Comparison of ENCODE assay signal across 8 cellular contexts in genomic region chr11:81497202-81497804, GRCh38.
DNase-seq lines count a peak whose midpoint lies in the region; ATAC-seq and FAIRE-seq lines count a peak whose summit lies in the region.

No MANE protein-coding gene starts in this region.

- H4K20me1 ChIP-seq in Karpas-422 (ENCODE audit: insufficient read depth, low read depth, low read length): no peaks in the 10 kb centered on the region

- peak; percentile 58 for ATAC-seq in GM21423 (IDR thresholded peaks at IDR 0.05; ENCODE audit: unreplicated experiment)
- no peak for ATAC-seq in HG03045 (IDR thresholded peaks at IDR 0.05; ENCODE audit: unreplicated experiment)

- H2AFZ ChIP-seq in Karpas-422 (ENCODE audit: low read length): no peak overlapping the region

- peak; percentile 22 for DNase-seq in activated naive CD4-positive, alpha-beta T cell treated with anti-CD3 and anti-CD28 coated beads for 36 hours
- DNase-seq in activated naive CD4-positive, alpha-beta T cell treated with anti-CD3 and anti-CD28 coated beads, Interleukin-2, amount 50 U/mL, for 16 hours: no peak
- DNase-seq in Karpas-422: peak; percentile 82
- DNase-seq in SKM-1 treated with dmso at 0.1 percent for 144 hours (lab: John Stamatoyannopoulos, UW; ENCODE audit: unreplicated experiment): peak; percentile 56
- peak; percentile 1 for DNase-seq in glomerular visceral epithelial cell (ENCODE audit: extremely low spot score)
- DNase-seq in urothelium cell line (ENCODE audit: low spot score): peak; percentile 61

- intact Hi-C loops in activated naive CD4-positive, alpha-beta T cell treated with anti-CD3 and anti-CD28 coated beads for 36 hours (cut with micrococcal nuclease): loop anchor here (10.0 kb wide), 1 partner anchor 253 kb away; no protein-coding TSS in a partner anchor

- H3K9me3 ChIP-seq in Karpas-422 (ENCODE audit: low read length): no peaks in the 10 kb centered on the region

- H3K27ac Mint-ChIP-seq in activated naive CD4-positive, alpha-beta T cell treated with anti-CD3 and anti-CD28 coated beads for 36 hours: no peak overlapping the region

- peaks cover 13% of the 10 kb centered on the region for H3K27me3 Mint-ChIP-seq in activated naive CD4-positive, alpha-beta T cell treated with anti-CD3 and anti-CD28 coated beads for 36 hours (ENCODE audit: low read depth)

- H3K4me2 ChIP-seq in Karpas-422 (ENCODE audit: low read depth, low read length, poor library complexity, severe bottlenecking): no peak overlapping the region

- no peaks in the 10 kb centered on the region for H3K36me3 Mint-ChIP-seq in activated naive CD4-positive, alpha-beta T cell treated with anti-CD3 and anti-CD28 coated beads for 36 hours (ENCODE audit: low read depth)

- no peak for FAIRE-seq in urothelium cell line (lab: Jason Lieb, UNC)

- H3K4me1 Mint-ChIP-seq in activated naive CD4-positive, alpha-beta T cell treated with anti-CD3 and anti-CD28 coated beads for 36 hours (ENCODE audit: low read depth): no peaks in the 10 kb centered on the region

- H3K4me3 ChIP-seq in Karpas-422 (ENCODE audit: low read length): no peak overlapping the region

- H3K79me2 ChIP-seq in Karpas-422 (ENCODE audit: low read length): no peaks in the 10 kb centered on the region

- H3K9me2 ChIP-seq in Karpas-422 (replicated peaks; ENCODE audit: insufficient read depth, low read length): no peaks in the 10 kb centered on the region; the same call in 1 of the 2 replicates

- H3K9ac ChIP-seq in Karpas-422 (ENCODE audit: low read length): no peak overlapping the region

- no peak overlapping the region for H3K27ac ChIP-seq in Karpas-422 (ENCODE audit: low read length)

- no peaks in the 10 kb centered on the region for H3K27me3 ChIP-seq in Karpas-422 (ENCODE audit: low read length)

- no peak overlapping the region for H3K4me3 Mint-ChIP-seq in activated naive CD4-positive, alpha-beta T cell treated with anti-CD3 and anti-CD28 coated beads for 36 hours

- H3K4me1 ChIP-seq in Karpas-422 (ENCODE audit: low read length): no peaks in the 10 kb centered on the region

- peaks cover 4% of the 10 kb centered on the region for H3K9me3 Mint-ChIP-seq in activated naive CD4-positive, alpha-beta T cell treated with anti-CD3 and anti-CD28 coated beads for 36 hours

- CTCF ChIA-PET in activated naive CD4-positive, alpha-beta T cell treated with anti-CD3 and anti-CD28 coated beads for 36 hours (lab: Charles Lee): interaction anchor here (0.6 to 1.3 kb wide), 7 partner anchors 13 to 612 kb away, joined by 3 to 6 read pairs (median 3); no protein-coding TSS in a partner anchor

- H3K36me3 ChIP-seq in Karpas-422 (ENCODE audit: insufficient read depth, low read length): no peaks in the 10 kb centered on the region
